ENCODE assay signal across 8 cellular contexts in genomic region chr2:189347540-189347939, GRCh38.
DNase-seq lines count a peak whose midpoint lies in the region; ATAC-seq and TF ChIP-seq lines count a peak whose summit lies in the region.

No MANE protein-coding gene starts in this region.

- no peak overlapping the region for H3K4me3 ChIP-seq in CD4-positive, CD25-positive, alpha-beta regulatory T cell (ENCODE audit: low read depth, low read length)
- H3K4me3 ChIP-seq in fibroblast of pulmonary artery (replicated peaks; ENCODE audit: low read depth, low read length) (no peak overlapping the region), trophoblast cell (ENCODE audit: low read depth, low read length) (no peak overlapping the region)

- no peaks in the 10 kb centered on the region for H3K36me3 Mint-ChIP-seq in CD4-positive, CD25-positive, alpha-beta regulatory T cell
- no peaks in the 10 kb centered on the region for H3K36me3 Mint-ChIP-seq in T-helper 17 cell (ENCODE audit: low read depth)

- no peak overlapping the region for H3K4me3 Mint-ChIP-seq in CD4-positive, CD25-positive, alpha-beta regulatory T cell
- no peak overlapping the region for H3K4me3 Mint-ChIP-seq in T-helper 17 cell

- TF ChIP-seq CTCF in fibroblast of pulmonary artery (IDR thresholded peaks at IDR 0.05; ENCODE audit: low read length, missing control alignments), result peak; percentile 24

- no peaks in the 10 kb centered on the region for H3K27me3 Mint-ChIP-seq in CD4-positive, CD25-positive, alpha-beta regulatory T cell
- H3K27me3 Mint-ChIP-seq in T-helper 17 cell, result no peaks in the 10 kb centered on the region

- peaks cover 0 to 2% (median 0%) of the 10 kb centered on the region in 7 donors for H3K9me3 Mint-ChIP-seq in CD4-positive, CD25-positive, alpha-beta regulatory T cell

- H3K4me2 ChIP-seq in trophoblast cell (ENCODE audit: low read length), result no peak overlapping the region

- no peak overlapping the region for H2BK120ac ChIP-seq in trophoblast cell (ENCODE audit: insufficient read depth, low read length, poor library complexity)

- H3K9me3 ChIP-seq in CD4-positive, CD25-positive, alpha-beta regulatory T cell (ENCODE audit: control insufficient read depth in 2 of 2, low read length in 2 of 2), result no peaks in the 10 kb centered on the region
- no peaks in the 10 kb centered on the region for H3K9me3 ChIP-seq in T-helper 17 cell (ENCODE audit: control insufficient read depth, low read length, poor library complexity, severe bottlenecking)
- no peaks in the 10 kb centered on the region for H3K9me3 ChIP-seq in trophoblast cell (ENCODE audit: insufficient read depth, low read depth, low read length)

- peak; percentile 1 to 51 (median 41) for DNase-seq in CD4-positive, CD25-positive, alpha-beta regulatory T cell
- no peak for DNase-seq in T-helper 17 cell
- peak; percentile 98 for DNase-seq in fibroblast of pulmonary artery (ENCODE audit: low read depth)
- DNase-seq in trophoblast cell, result peak; percentile 4 to 51
- DNase-seq in DMS153 (lab: John Stamatoyannopoulos, UW), result no peak
- no peak for DNase-seq in Kasumi-1 (lab: John Stamatoyannopoulos, UW)

- H3K27ac Mint-ChIP-seq in CD4-positive, CD25-positive, alpha-beta regulatory T cell, result no peak overlapping the region
- H3K27ac Mint-ChIP-seq in T-helper 17 cell, result no peak overlapping the region

- H3K79me1 ChIP-seq in trophoblast cell (ENCODE audit: low read length), result peaks cover 3% of the 10 kb centered on the region

- no peak overlapping the region for H4K12ac ChIP-seq in trophoblast cell (ENCODE audit: low read depth, low read length)

- no peak overlapping the region for H3K18ac ChIP-seq in trophoblast cell (ENCODE audit: low read length)

- ATAC-seq in CD4-positive, CD25-positive, alpha-beta regulatory T cell (ENCODE audit: low read depth in 2 of 2), result no peak
- ATAC-seq in GM18867 (IDR thresholded peaks at IDR 0.05; ENCODE audit: unreplicated experiment) (peak; percentile 74), HG03108 (IDR thresholded peaks at IDR 0.05; ENCODE audit: unreplicated experiment) (peak; percentile 57), T-helper 17 cell (peak; percentile 60)

- no peaks in the 10 kb centered on the region for H3K4me1 ChIP-seq in CD4-positive, CD25-positive, alpha-beta regulatory T cell (ENCODE audit: control insufficient read depth, insufficient read depth, low read length, poor library complexity, severe bottlenecking)
- H3K4me1 ChIP-seq in trophoblast cell (ENCODE audit: control insufficient read depth in 1 of 2, insufficient read depth in 2 of 2, low read length in 2 of 2), result peaks cover 0 to 4% of the 10 kb centered on the region in 2 experiments

- no peak overlapping the region for H3K4ac ChIP-seq in trophoblast cell (ENCODE audit: low read depth, low read length)

- no peak overlapping the region for H2AK5ac ChIP-seq in trophoblast cell (ENCODE audit: low read length)

- no peak overlapping the region for H3K23ac ChIP-seq in trophoblast cell (ENCODE audit: low read length)

- no peak overlapping the region for H3K9ac ChIP-seq in trophoblast cell (ENCODE audit: low read length)

- H3K79me2 ChIP-seq in trophoblast cell (ENCODE audit: control insufficient read depth, insufficient read depth, low read length, poor library complexity), result no peaks in the 10 kb centered on the region

- no peak overlapping the region for H3K27ac ChIP-seq in CD4-positive, CD25-positive, alpha-beta regulatory T cell (ENCODE audit: insufficient read depth, low read length, poor library complexity, severe bottlenecking)
- peak overlapping the region; percentile 72 for H3K27ac ChIP-seq in trophoblast cell (ENCODE audit: low read depth, low read length)

- no peak overlapping the region for H4K91ac ChIP-seq in trophoblast cell (ENCODE audit: low read depth, low read length)

- WGBS in trophoblast cell (ENCODE audit: extremely low coverage, insufficient coverage, insufficient read length), result no CpG with 5 or more reads among the region's 1 CpG

- no peaks in the 10 kb centered on the region for H3K27me3 ChIP-seq in CD4-positive, CD25-positive, alpha-beta regulatory T cell (ENCODE audit: control insufficient read depth, insufficient read depth, low read length)
- H3K27me3 ChIP-seq in trophoblast cell (ENCODE audit: insufficient read depth, low read length), result no peaks in the 10 kb centered on the region

- H4K8ac ChIP-seq in trophoblast cell (ENCODE audit: low read depth, low read length), result no peak overlapping the region

- no peaks in the 10 kb centered on the region for H3K36me3 ChIP-seq in CD4-positive, CD25-positive, alpha-beta regulatory T cell (ENCODE audit: control insufficient read depth, insufficient read depth, low read length)
- H3K36me3 ChIP-seq in trophoblast cell (ENCODE audit: control insufficient read depth in 1 of 2, insufficient read depth in 2 of 2, low read length in 2 of 2), result no peaks in the 10 kb centered on the region

- no peak overlapping the region for H2AFZ ChIP-seq in trophoblast cell (ENCODE audit: insufficient read depth, low read length, poor library complexity)

- H3K14ac ChIP-seq in trophoblast cell (ENCODE audit: low read length), result no peak overlapping the region

- H2BK5ac ChIP-seq in trophoblast cell (ENCODE audit: low read depth, low read length, poor library complexity), result no peak overlapping the region

- H2BK12ac ChIP-seq in trophoblast cell (ENCODE audit: low read length), result no peak overlapping the region

- peaks cover 0 to 13% (median 2%) of the 10 kb centered on the region in 4 donors for H3K4me1 Mint-ChIP-seq in CD4-positive, CD25-positive, alpha-beta regulatory T cell
- peaks cover 5% of the 10 kb centered on the region for H3K4me1 Mint-ChIP-seq in T-helper 17 cell

Comparison
In these comparisons a context has a peak if more than half of its experiments do, and no peak if none do; other contexts are left out.
1. ATAC-seq: peak in GM18867 (single experiment), HG03108 (single experiment) and T-helper 17 cell (single experiment); none in CD4-positive, CD25-positive, alpha-beta regulatory T cell (0 of 2).
2. DNase-seq: peak in CD4-positive, CD25-positive, alpha-beta regulatory T cell (3 of 3), fibroblast of pulmonary artery (single experiment) and trophoblast cell (2 of 2); none in T-helper 17 cell (0 of 3), DMS153 (single experiment) and Kasumi-1 (0 of 2).